In the genomic region with DNA sequence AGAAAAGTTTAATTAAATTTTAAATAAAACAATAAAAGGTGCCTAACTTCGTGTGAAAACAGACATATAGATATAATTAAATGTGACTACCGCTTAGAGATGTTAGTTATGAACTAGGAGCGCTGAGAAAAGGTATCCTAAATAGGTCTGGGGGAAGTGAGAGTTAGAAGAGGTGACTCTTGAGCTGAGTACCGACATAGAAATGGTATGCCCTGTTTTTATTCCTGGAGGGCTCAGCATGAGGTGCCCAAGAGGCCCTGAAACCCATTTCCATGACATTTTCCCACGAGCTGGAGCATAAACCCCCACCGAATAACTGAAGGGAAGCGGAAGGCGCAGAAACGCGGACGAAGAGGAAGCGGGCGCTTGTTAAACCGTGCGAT, we compare ENCODE assay signal across 8 cellular contexts. TPM values are rescaled to one million over a fixed set of nuclear protein-coding genes. Genes with fewer than 3 reads are reported as not detected.
A peak's percentile ranks its signal among the peaks of the same experiment; 100 is the strongest.
DNase-seq lines count a peak whose midpoint lies in the region; ATAC-seq and TF ChIP-seq lines count a peak whose summit lies in the region.

No MANE protein-coding gene starts in this region.

- H3K27me3 ChIP-seq in GM06990 (replicated peaks; ENCODE audit: control insufficient read depth, insufficient read depth, low read length) (no peaks in the 10 kb centered on the region), Loucy (ENCODE audit: insufficient read depth, low read length, poor library complexity, severe bottlenecking) (peaks cover 8% of the 10 kb centered on the region), osteoblast (ENCODE audit: insufficient read depth, low read length) (no peaks in the 10 kb centered on the region)
- H3K27me3 ChIP-seq in effector memory CD4-positive, alpha-beta T cell (replicated peaks; ENCODE audit: control insufficient read depth, insufficient read depth, low read length, poor library complexity, severe bottlenecking), result no peaks in the 10 kb centered on the region

- TF ChIP-seq CTCF in GM06990 (IDR thresholded peaks at IDR 0.05; ENCODE audit: insufficient read depth, low read length, poor library complexity, severe bottlenecking) (no peak), Loucy (conservative IDR thresholded peaks at IDR 0.05; ENCODE audit: low read length) (no peak), osteoblast (IDR thresholded peaks at IDR 0.05; ENCODE audit: extremely low read depth, low read depth, low read length) (no peak)

- H3K9ac ChIP-seq in Loucy (ENCODE audit: low read depth, low read length, poor library complexity, severe bottlenecking), result peak overlapping the region; percentile 77

- H3K9me3 ChIP-seq in Loucy (ENCODE audit: insufficient read depth, low read depth, low read length) (no peaks in the 10 kb centered on the region), osteoblast (ENCODE audit: low read depth, low read length) (no peaks in the 10 kb centered on the region)
- no peaks in the 10 kb centered on the region for H3K9me3 ChIP-seq in effector memory CD4-positive, alpha-beta T cell (ENCODE audit: control insufficient read depth, low read length)

- H3K4me3 ChIP-seq in GM06990 (replicated peaks; ENCODE audit: low read depth, low read length), result peak overlapping the region; percentile 99
- peak overlapping the region; percentile 91 for H3K4me3 ChIP-seq in Loucy (ENCODE audit: low read length, poor library complexity, severe bottlenecking)
- H3K4me3 ChIP-seq in effector memory CD4-positive, alpha-beta T cell (ENCODE audit: insufficient read depth, low read depth, low read length, poor library complexity, severe bottlenecking), result peak overlapping the region; percentile 95
- H3K4me3 ChIP-seq in osteoblast (ENCODE audit: insufficient read depth, low read length), result peak overlapping the region; percentile 94

- no peaks in the 10 kb centered on the region for H3K9me2 ChIP-seq in Loucy (replicated peaks; ENCODE audit: low read depth, low read length)

- H3K4me1 ChIP-seq in Loucy (ENCODE audit: insufficient read depth, low read length, poor library complexity, severe bottlenecking) (peaks cover 37% of the 10 kb centered on the region), osteoblast (ENCODE audit: insufficient read depth, low read length) (peaks cover 21% of the 10 kb centered on the region)
- H3K4me1 ChIP-seq in effector memory CD4-positive, alpha-beta T cell (ENCODE audit: control insufficient read depth, insufficient read depth, low read length, poor library complexity, severe bottlenecking), result peaks cover 7% of the 10 kb centered on the region

- H3K36me3 ChIP-seq in GM06990 (ENCODE audit: control insufficient read depth, insufficient read depth, low read length), result no peaks in the 10 kb centered on the region
- H3K36me3 ChIP-seq in Loucy (ENCODE audit: insufficient read depth, low read length), result no peaks in the 10 kb centered on the region
- no peaks in the 10 kb centered on the region for H3K36me3 ChIP-seq in effector memory CD4-positive, alpha-beta T cell (ENCODE audit: control insufficient read depth, insufficient read depth, low read length)
- H3K36me3 ChIP-seq in osteoblast (ENCODE audit: insufficient read depth, low read length), result no peaks in the 10 kb centered on the region

- H2AFZ ChIP-seq in Loucy (ENCODE audit: low read length) (peak overlapping the region; percentile 95), osteoblast (ENCODE audit: low read length) (peak overlapping the region; percentile 93)

- DNase-seq in GM06990 (ENCODE audit: extremely low read depth, insufficient read length), result no peak
- DNase-seq in effector memory CD4-positive, alpha-beta T cell, result no peak
- no peak for DNase-seq in osteoblast (ENCODE audit: insufficient read length, low spot score, missing footprints)
- DNase-seq in DMS153 (lab: John Stamatoyannopoulos, UW), result no peak
- no peak for DNase-seq in HK-2 (ENCODE audit: unreplicated experiment)
- DNase-seq in ecto neural progenitor cell (ENCODE audit: low spot score), result no peak

- H3K4me2 ChIP-seq in Loucy (ENCODE audit: low read depth, low read length, poor library complexity, severe bottlenecking) (peak overlapping the region; percentile 72), osteoblast (ENCODE audit: insufficient read depth, low read length) (peak overlapping the region; percentile 87)

- peaks cover 17% of the 10 kb centered on the region for H4K20me1 ChIP-seq in Loucy (ENCODE audit: insufficient read depth, low read length, poor library complexity, severe bottlenecking)
- H4K20me1 ChIP-seq in osteoblast (ENCODE audit: insufficient read depth, low read length), result peaks cover 4% of the 10 kb centered on the region

- H3F3A ChIP-seq in Loucy (ENCODE audit: low read depth), result no peaks in the 10 kb centered on the region; the same call in 1 of the 2 replicates

- ATAC-seq in HG02798 (IDR thresholded peaks at IDR 0.05; ENCODE audit: poor library complexity, unreplicated experiment), result no peak

- peaks cover 42% of the 10 kb centered on the region for H3K79me2 ChIP-seq in Loucy (ENCODE audit: insufficient read depth, low read length)
- H3K79me2 ChIP-seq in osteoblast (ENCODE audit: insufficient read depth, low read length), result peaks cover 43% of the 10 kb centered on the region

- H3K27ac ChIP-seq in effector memory CD4-positive, alpha-beta T cell (ENCODE audit: insufficient read depth, low read length, poor library complexity, severe bottlenecking), result peak overlapping the region; percentile 81
- H3K27ac ChIP-seq in osteoblast (ENCODE audit: low read depth, low read length), result peak overlapping the region; percentile 90

RNA-seq across cellular contexts. Expression of a gene that starts 0.4 kb away (rescaled TPM):
- total RNA-seq in osteoblast, result 60.4 and 63.3 TPM in 2 replicates
